14 cellular contexts compared by ENCODE assay signal in the genomic region with DNA sequence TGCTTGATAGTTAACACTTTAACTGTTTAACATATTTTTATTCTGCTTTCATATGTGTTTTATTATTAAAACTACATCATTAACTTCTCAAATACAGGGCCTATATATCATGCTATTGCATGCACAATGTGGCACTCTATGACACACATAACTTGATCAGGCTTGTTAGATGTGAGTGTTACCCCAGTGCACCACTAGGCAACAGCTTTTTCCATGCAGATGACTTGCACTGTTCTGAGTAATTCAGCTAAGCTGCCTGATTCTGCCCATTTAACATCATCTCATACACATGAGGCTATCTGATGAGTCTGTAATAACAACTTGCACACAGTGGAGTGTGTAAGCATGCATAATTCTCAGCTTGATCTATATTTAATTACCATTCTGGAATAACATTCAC.
"Had no signal": no experiment of that assay in that cellular context is flagged by ENCODE, and none has a peak within 500 bp of the region (broad histone marks: within the 10 kb centered on the region; RNA-seq: fewer than 3 reads in every experiment).

No MANE protein-coding gene starts in this region.

- DNase-seq: activated T-cell treated with anti-CD3 and anti-CD28 coated beads, Interleukin-2, amount 50 U/mL, for 1 hour; body of pancreas; cerebellar nuclear complex; effector memory CD8-positive, alpha-beta T cell; foreskin fibroblast; head of caudate nucleus; spleen; stimulated activated CD4-positive, alpha-beta T cell treated with anti-CD3 and anti-CD28 coated beads, Interleukin-2, amount 100 ng/mL, for 24 hours; stimulated activated naive CD4-positive, alpha-beta T cell treated with Interleukin-2 at 50 U/mL for 16 hours; upper lobe of left lung had no signal

- H3K9me3 ChIP-seq: body of pancreas, prostate gland had no signal

- H3K4me1 ChIP-seq: body of pancreas, prostate gland, spleen, suprapubic skin, upper lobe of left lung had no signal

- ATAC-seq: body of pancreas; effector memory CD8-positive, alpha-beta T cell; natural killer cell treated with Interleukin-12 subunit alpha and Interleukin-12 subunit beta and Interleukin-15 and Interleukin-18, amount 100 ng/mL, for 72 hours; sciatic nerve had no signal

- H3K4me3 ChIP-seq: body of pancreas, prostate gland, spleen, suprapubic skin, upper lobe of left lung had no signal

- H3K36me3 ChIP-seq: prostate gland, spleen, suprapubic skin, upper lobe of left lung had no signal

- H3K27ac ChIP-seq: body of pancreas, prostate gland, spleen, suprapubic skin, upper lobe of left lung had no signal

- H3K27me3 ChIP-seq: body of pancreas, spleen, suprapubic skin, upper lobe of left lung had no signal
